8 cellular contexts compared by ENCODE assay signal in genomic region chr1:67307251-67308060, GRCh38. TPM values are rescaled to one million over a fixed set of nuclear protein-coding genes. Genes with fewer than 3 reads are reported as not detected.
A peak's percentile ranks its signal among the peaks of the same experiment; 100 is the strongest.
DNase-seq lines count a peak whose midpoint lies in the region; ATAC-seq, FAIRE-seq and TF ChIP-seq lines count a peak whose summit lies in the region.

Gene IL12RB2, plus strand, starts transcription at chr1:67307873. Its CDS starts 12,496 bp downstream, at chr1:67320369.

- ATAC-seq in HG02759 (IDR thresholded peaks at IDR 0.05; ENCODE audit: unreplicated experiment) (peak; percentile 61), HepG2 (peak; percentile 28; the same call in 1 of the 3 replicates), GM19324 (IDR thresholded peaks at IDR 0.05; ENCODE audit: low FRiP score, unreplicated experiment) (no peak)

- TF ChIP-seq EP300 in HepG2 (IDR thresholded peaks at IDR 0.05; ENCODE audit: low read depth in 2 of 2, low read length in 2 of 2) = no peak
- TF ChIP-seq EP300 in HepG2 (CRISPR knock-in tag; IDR thresholded peaks at IDR 0.05; ENCODE audit: borderline replicate concordance) = no peak

- H3K4me3 ChIP-seq in HepG2 (replicated peaks in 1 of 3; ENCODE audit: insufficient read depth in 1 of 3, low read depth in 2 of 3, low read length in 3 of 3) = no peak within 1 kb of the TSS

- no TSS peak for BruUV-seq in HepG2 (replicated peaks; lab: Mats Ljungman, UMichigan)

- H3K27ac ChIP-seq in HepG2 (ENCODE audit: extremely low read length, insufficient read depth, low read length) = no peak within 1 kb of the TSS

- H3K36me3 ChIP-seq in HepG2 (replicated peaks in 1 of 2; ENCODE audit: control insufficient read depth in 1 of 2, insufficient read depth in 2 of 2, low read length in 2 of 2) = no peaks in the 10 kb centered on the region

- FAIRE-seq in HepG2 (lab: Jason Lieb, UNC) = no peak

- no peaks in the 10 kb centered on the region for H3K4me1 ChIP-seq in HepG2 (ENCODE audit: insufficient read depth, low read length)

- DNase-seq in DMS53 treated with DMSO at 0.1 percent for 48 hours (lab: John Stamatoyannopoulos, UW; ENCODE audit: unreplicated experiment) (peak; percentile 51), SKM-1 (lab: John Stamatoyannopoulos, UW; ENCODE audit: unreplicated experiment) (peak; percentile 30), astrocyte of the hippocampus (ENCODE audit: low read depth, low spot score) (peak; percentile 39), HepG2 (ENCODE audit: low spot score) (no peak), inferior parietal cortex (ENCODE audit: extremely low spot score) (no peak)
- DNase-seq in stimulated activated CD8-positive, alpha-beta memory T cell treated with anti-CD3 and anti-CD28 coated beads, Interleukin-12 subunit alpha, Interleukin-12 subunit beta, amount 100 ng/mL, for 4 hours (ENCODE audit: low read depth) = peak; percentile 21

- no peak for TF ChIP-seq RAD21 in HepG2 (CRISPR knock-in tag; IDR thresholded peaks at IDR 0.05)

- no peaks in the 10 kb centered on the region for H4K20me1 ChIP-seq in HepG2 (ENCODE audit: insufficient read depth, low read length)

- H2AFZ ChIP-seq in HepG2 (ENCODE audit: low read length) = no peak within 1 kb of the TSS

- peaks cover 0 to 3% of the 10 kb centered on the region in 2 experiments; a peak in 2 of 5 replicates for H3K27me3 ChIP-seq in HepG2 (ENCODE audit: control insufficient read depth in 1 of 2, insufficient read depth in 2 of 2, low read length in 2 of 2)

- no peak for TF ChIP-seq CTCF in HepG2 (CRISPR knock-in tag; IDR thresholded peaks at IDR 0.05)

- no peak for TF ChIP-seq POLR2A in HepG2 (IDR thresholded peaks at IDR 0.05; ENCODE audit: insufficient read depth in 1 of 2, low read depth in 2 of 2, low read length in 2 of 2)

- H3K9me3 ChIP-seq in HepG2 (ENCODE audit: low read length) = no peaks in the 10 kb centered on the region

- CTCF ChIA-PET in HepG2 (lab: Yijun Ruan, JAX; ENCODE audit: low intra/inter-chr PET ratio, low total read pairs) = no interaction called here

- H3K4me2 ChIP-seq in HepG2 (ENCODE audit: low read depth, low read length) = no peak within 1 kb of the TSS

- H3K79me2 ChIP-seq in HepG2 (ENCODE audit: insufficient read depth, low read length) = no peaks in the 10 kb centered on the region

- POLR2A ChIA-PET in HepG2 (lab: Yijun Ruan, JAX) = no interaction called here

- 59% methylated on average over 54 of the region's 75 CpGs for WGBS in HepG2 (ENCODE audit: low lambda C conversion rate)

- in situ Hi-C loops in HepG2 (cut with HindIII; ENCODE audit: extremely low pct_ligation_motif_present, low pct_unique_long_range_greater_than_20kb) = no loop called here

- H3K9ac ChIP-seq in HepG2 (ENCODE audit: insufficient read depth, low read depth, low read length) = no peak within 1 kb of the TSS

- intact Hi-C loops in HepG2 (cut with micrococcal nuclease; ENCODE audit: unreplicated experiment) = no loop called here

TF ChIP-seq in HepG2, 621 proteins besides CTCF, POLR2A, EP300 and RAD21:
- TF ChIP-seq CBX5 (CRISPR knock-in tag; IDR thresholded peaks at IDR 0.05; ENCODE audit: borderline replicate concordance) (no peak), ATF1 (CRISPR knock-in tag; IDR thresholded peaks at IDR 0.05) (no peak), HDAC2 (CRISPR knock-in tag; IDR thresholded peaks at IDR 0.05) (no peak), KLF11 (CRISPR knock-in tag; IDR thresholded peaks at IDR 0.05) (no peak), KDM6A (CRISPR knock-in tag; IDR thresholded peaks at IDR 0.05; ENCODE audit: low read depth) (no peak), ZSCAN31 (CRISPR knock-in tag; IDR thresholded peaks at IDR 0.05; ENCODE audit: low read depth) (no peak), PBX2 (CRISPR knock-in tag; IDR thresholded peaks at IDR 0.05) (no peak), IRX3 (CRISPR knock-in tag; IDR thresholded peaks at IDR 0.05; ENCODE audit: borderline replicate concordance, low read depth) (no peak), THAP11 (CRISPR knock-in tag; IDR thresholded peaks at IDR 0.05) (no peak), ZNF737 (CRISPR knock-in tag; IDR thresholded peaks at IDR 0.05; ENCODE audit: borderline replicate concordance) (no peak), TEAD2 (CRISPR knock-in tag; IDR thresholded peaks at IDR 0.05) (no peak), ZNF12 (CRISPR knock-in tag; IDR thresholded peaks at IDR 0.05) (no peak), ZNF10 (CRISPR knock-in tag; IDR thresholded peaks at IDR 0.05; ENCODE audit: borderline replicate concordance, low read depth) (no peak), SMYD3 (CRISPR knock-in tag; IDR thresholded peaks at IDR 0.05) (no peak), ZNF841 (CRISPR knock-in tag; IDR thresholded peaks at IDR 0.05; ENCODE audit: borderline replicate concordance) (no peak), ZNF337 (CRISPR knock-in tag; IDR thresholded peaks at IDR 0.05; ENCODE audit: borderline replicate concordance, low read depth) (no peak), ZBTB2 (CRISPR knock-in tag; IDR thresholded peaks at IDR 0.05; ENCODE audit: low read depth) (no peak)
TF ChIP-seq in HepG2: peak in this region for 0.

RNA-seq across cellular contexts. Expression of gene IL12RB2, which starts in this region (rescaled TPM):
- not detected in 2 replicates for total RNA-seq in HepG2 (2016; rRNA removed; fragmentation: Illumina TruSeq; extraction: Trizol)
- not detected in 2 replicates for total RNA-seq in HepG2 (2016; cell fraction: cytosol; rRNA removed; fragmentation: Illumina TruSeq; extraction: Trizol; ENCODE audit: low read depth)
- total RNA-seq in HepG2 (2016; cell fraction: insoluble cytoplasmic fraction; rRNA removed; fragmentation: Illumina TruSeq; extraction: Trizol) = not detected in 2 replicates
- not detected in 2 replicates for total RNA-seq in HepG2 (2016; cell fraction: membrane; rRNA removed; fragmentation: Illumina TruSeq; extraction: Trizol)
- total RNA-seq in HepG2 (2016; cell fraction: nucleus; rRNA removed; fragmentation: Illumina TruSeq; extraction: Trizol) = not detected in 2 replicates
- polyA plus RNA-seq in HepG2 (2011; rRNA removed) = not detected in 2 replicates
- not detected in 2 replicates for polyA plus RNA-seq in HepG2 (2011; cell fraction: cytosol; rRNA removed)
- polyA plus RNA-seq in HepG2 (2011; cell fraction: nucleus; rRNA removed) = not detected in 2 replicates
- 0.04 and 0.08 TPM in 2 replicates for polyA plus RNA-seq in HepG2 (2012)
- not detected in 2 replicates for polyA plus RNA-seq in HepG2 (2016; cell fraction: cytosol; fragmentation: Illumina TruSeq; extraction: Trizol; ENCODE audit: low read depth)
- not detected in 2 replicates for polyA plus RNA-seq in HepG2 (2016; cell fraction: insoluble cytoplasmic fraction; fragmentation: Illumina TruSeq; extraction: Trizol; ENCODE audit: low read depth)
- not detected in 2 replicates for polyA plus RNA-seq in HepG2 (2016; cell fraction: membrane; fragmentation: Illumina TruSeq; extraction: Trizol; ENCODE audit: low read depth)
- polyA plus RNA-seq in HepG2 (2016; cell fraction: nucleus; fragmentation: Illumina TruSeq; extraction: Trizol; ENCODE audit: insufficient read depth, low read depth) = not detected in 2 replicates
- not detected in 2 replicates for polyA minus RNA-seq in HepG2 (2011; rRNA and poly(A)+ RNA removed; ENCODE audit: low replicate concordance)
- not detected in 2 replicates for polyA minus RNA-seq in HepG2 (2011; cell fraction: cytosol; rRNA and poly(A)+ RNA removed)
- not detected in 2 replicates for polyA minus RNA-seq in HepG2 (2011; cell fraction: nucleus; rRNA and poly(A)+ RNA removed)

Comparison
In these comparisons a context has a peak if more than half of its experiments do, and no peak if none do; other contexts are left out.
1. Peak in ATAC-seq in HepG2; RNA of the gene not detected or under 1 TPM.
2. DNase-seq: peak in DMS53 treated with DMSO at 0.1 percent for 48 hours (single experiment), SKM-1 (single experiment), astrocyte of the hippocampus (single experiment) and stimulated activated CD8-positive, alpha-beta memory T cell treated with anti-CD3 and anti-CD28 coated beads, Interleukin-12 subunit alpha, Interleukin-12 subunit beta, amount 100 ng/mL, for 4 hours (single experiment); none in HepG2 (single experiment) and inferior parietal cortex (single experiment).